2 cellular contexts compared by ENCODE assay signal in genomic region chr12:24177889-24178288, GRCh38.
TF ChIP-seq lines count a peak whose summit lies in the region.

No MANE protein-coding gene starts in this region.

TF ChIP-seq in GM12878, 131 proteins besides CTCF, POLR2A, EP300 and RAD21 (continued from another document and continues in another):
- TF ChIP-seq NR2C2 (IDR thresholded peaks at IDR 0.05; ENCODE audit: borderline replicate concordance, control insufficient read depth, insufficient read length, low read depth) (no peak), CHD4 (IDR thresholded peaks at IDR 0.05) (no peak), ZNF217 (IDR thresholded peaks at IDR 0.05) (no peak), MLLT1 (IDR thresholded peaks at IDR 0.05) (peak; percentile 46; the same call in 1 of the 2 replicates), REST (IDR thresholded peaks at IDR 0.05; ENCODE audit: low read depth, low read length) (no peak), MTA2 (IDR thresholded peaks at IDR 0.05; ENCODE audit: low read depth) (peak; percentile 93), TBL1XR1 (IDR thresholded peaks at IDR 0.05; ENCODE audit: low read depth, low read length) (no peak), ZBED1 (IDR thresholded peaks at IDR 0.05; ENCODE audit: borderline replicate concordance) (no peak), STAT1 (conservative IDR thresholded peaks at IDR 0.05) (no peak), RELB (IDR thresholded peaks at IDR 0.05; ENCODE audit: low read depth) (peak; percentile 64; the same call in 1 of the 2 replicates), IKZF1 (conservative IDR thresholded peaks at IDR 0.05) (peak; percentile 91), STAT3 (IDR thresholded peaks at IDR 0.05; ENCODE audit: low read depth, low read length) (no peak), WRNIP1 (IDR thresholded peaks at IDR 0.05; ENCODE audit: borderline replicate concordance, low read depth, low read length) (no peak), BCL11A (IDR thresholded peaks at IDR 0.05; ENCODE audit: low read depth, low read length) (peak; percentile 80), NRF1 (conservative IDR thresholded peaks at IDR 0.05; ENCODE audit: low read depth, low read length) (no peak), POU2F2 (IDR thresholded peaks at IDR 0.05; ENCODE audit: borderline replicate concordance, low read depth, low read length) (peak; percentile 50; the same call in 1 of the 3 replicates), IKZF2 (IDR thresholded peaks at IDR 0.05) (peak; percentile 95 to 96), MXI1 (IDR thresholded peaks at IDR 0.05; ENCODE audit: low read depth, low read length) (0 out of 2 replicates have a peak, but pooled peaks have one; percentile 40), NFXL1 (IDR thresholded peaks at IDR 0.05; ENCODE audit: borderline replicate concordance) (no peak)
- TF ChIP-seq, protein P1, sequence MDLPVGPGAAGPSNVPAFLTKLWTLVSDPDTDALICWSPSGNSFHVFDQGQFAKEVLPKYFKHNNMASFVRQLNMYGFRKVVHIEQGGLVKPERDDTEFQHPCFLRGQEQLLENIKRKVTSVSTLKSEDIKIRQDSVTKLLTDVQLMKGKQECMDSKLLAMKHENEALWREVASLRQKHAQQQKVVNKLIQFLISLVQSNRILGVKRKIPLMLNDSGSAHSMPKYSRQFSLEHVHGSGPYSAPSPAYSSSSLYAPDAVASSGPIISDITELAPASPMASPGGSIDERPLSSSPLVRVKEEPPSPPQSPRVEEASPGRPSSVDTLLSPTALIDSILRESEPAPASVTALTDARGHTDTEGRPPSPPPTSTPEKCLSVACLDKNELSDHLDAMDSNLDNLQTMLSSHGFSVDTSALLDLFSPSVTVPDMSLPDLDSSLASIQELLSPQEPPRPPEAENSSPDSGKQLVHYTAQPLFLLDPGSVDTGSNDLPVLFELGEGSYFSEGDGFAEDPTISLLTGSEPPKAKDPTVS (IDR thresholded peaks at IDR 0.05; ENCODE audit: low read depth, low read length), result no peak

TF ChIP-seq in SK-N-SH, 30 proteins besides CTCF, POLR2A, EP300 and RAD21 (continued from another document):
- TF ChIP-seq PBX3 (IDR thresholded peaks at IDR 0.05) (no peak), FOSL2 (IDR thresholded peaks at IDR 0.05; ENCODE audit: borderline replicate concordance, low read depth) (no peak), POLR2AphosphoS5 (IDR thresholded peaks at IDR 0.05; ENCODE audit: low read depth, low read length) (no peak), SMC3 (IDR thresholded peaks at IDR 0.05; ENCODE audit: low read depth, low read length) (no peak), EZH2phosphoT487 (IDR thresholded peaks at IDR 0.05; ENCODE audit: borderline replicate concordance, low read depth) (no peak)
- TF ChIP-seq, protein P2, sequence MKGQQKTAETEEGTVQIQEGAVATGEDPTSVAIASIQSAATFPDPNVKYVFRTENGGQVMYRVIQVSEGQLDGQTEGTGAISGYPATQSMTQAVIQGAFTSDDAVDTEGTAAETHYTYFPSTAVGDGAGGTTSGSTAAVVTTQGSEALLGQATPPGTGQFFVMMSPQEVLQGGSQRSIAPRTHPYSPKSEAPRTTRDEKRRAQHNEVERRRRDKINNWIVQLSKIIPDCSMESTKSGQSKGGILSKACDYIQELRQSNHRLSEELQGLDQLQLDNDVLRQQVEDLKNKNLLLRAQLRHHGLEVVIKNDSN (IDR thresholded peaks at IDR 0.05; ENCODE audit: borderline replicate concordance, low read depth), result no peak
- TF ChIP-seq, protein P3, sequence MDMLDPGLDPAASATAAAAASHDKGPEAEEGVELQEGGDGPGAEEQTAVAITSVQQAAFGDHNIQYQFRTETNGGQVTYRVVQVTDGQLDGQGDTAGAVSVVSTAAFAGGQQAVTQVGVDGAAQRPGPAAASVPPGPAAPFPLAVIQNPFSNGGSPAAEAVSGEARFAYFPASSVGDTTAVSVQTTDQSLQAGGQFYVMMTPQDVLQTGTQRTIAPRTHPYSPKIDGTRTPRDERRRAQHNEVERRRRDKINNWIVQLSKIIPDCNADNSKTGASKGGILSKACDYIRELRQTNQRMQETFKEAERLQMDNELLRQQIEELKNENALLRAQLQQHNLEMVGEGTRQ (IDR thresholded peaks at IDR 0.05; ENCODE audit: borderline replicate concordance, low read depth, low read length), result no peak
TF ChIP-seq in SK-N-SH: peak in this region for 0.
